ENCODE assay signal across 9 cellular contexts in genomic region chr1:67308136-67308535, GRCh38. TPM values are rescaled to one million over a fixed set of nuclear protein-coding genes. Genes with fewer than 3 reads are reported as not detected.
A peak's percentile ranks its signal among the peaks of the same experiment; 100 is the strongest.
DNase-seq lines count a peak whose midpoint lies in the region; ATAC-seq and TF ChIP-seq lines count a peak whose summit lies in the region.
"Had no signal": no experiment of that assay in that cellular context is flagged by ENCODE, and none has a peak within 500 bp of the region (broad histone marks: within the 10 kb centered on the region; RNA-seq: fewer than 3 reads in every experiment).

No MANE protein-coding gene starts in this region.

- H3K4me1 ChIP-seq in ES-I3 (ENCODE audit: insufficient read depth, low read length) (no peaks in the 10 kb centered on the region), neural progenitor cell (peaks cover 6% of the 10 kb centered on the region), OCI-LY7 (ENCODE audit: insufficient read depth, low read length, poor library complexity, severe bottlenecking) (no peaks in the 10 kb centered on the region)

- no TSS peak for BruUV-seq in OCI-LY7 (replicated peaks; lab: Mats Ljungman, UMichigan)

- no peaks in the 10 kb centered on the region for H3K9me3 Mint-ChIP-seq in neural progenitor cell

- TF ChIP-seq CTCF in astrocyte of the cerebellum (IDR thresholded peaks at IDR 0.05; ENCODE audit: low read depth, low read length, missing control alignments) (no peak), neural progenitor cell (IDR thresholded peaks at IDR 0.05) (no peak), OCI-LY7 (conservative IDR thresholded peaks at IDR 0.05; ENCODE audit: low read length) (no peak)

- peak overlapping the region; percentile 86 for H3K4me3 Mint-ChIP-seq in neural progenitor cell

- no peaks in the 10 kb centered on the region for H3F3A ChIP-seq in neural progenitor cell (ENCODE audit: low read depth)

- H3K4me3 ChIP-seq in astrocyte of the cerebellum (ENCODE audit: low read depth, low read length) (peak overlapping the region; percentile 38), neural progenitor cell (peak overlapping the region; percentile 58), OCI-LY7 (ENCODE audit: low read depth, low read length, poor library complexity, severe bottlenecking) (no peak overlapping the region)

- H4K20me1 ChIP-seq in neural progenitor cell (ENCODE audit: low read depth) = no peaks in the 10 kb centered on the region
- no peaks in the 10 kb centered on the region for H4K20me1 ChIP-seq in OCI-LY7 (ENCODE audit: insufficient read depth, low read length)

- peak overlapping the region; percentile 66; the same call in 1 of the 2 replicates for H3K9ac ChIP-seq in ES-I3 (ENCODE audit: low read depth, low read length)
- H3K9ac ChIP-seq in neural progenitor cell = no peak overlapping the region

- H3K4me2 ChIP-seq in neural progenitor cell (peak overlapping the region; percentile 97), OCI-LY7 (ENCODE audit: low read length) (no peak overlapping the region)

- peaks cover 58% of the 10 kb centered on the region for H3K27me3 ChIP-seq in neural progenitor cell

- ATAC-seq in HG02759 (IDR thresholded peaks at IDR 0.05; ENCODE audit: unreplicated experiment) (peak; percentile 18), esophagus mucosa (no peak), HG02970 (IDR thresholded peaks at IDR 0.05; ENCODE audit: low FRiP score, unreplicated experiment) (no peak)

- in situ Hi-C loops in astrocyte of the cerebellum (cut with HindIII; ENCODE audit: low sequenced_read_pairs) = no loop called here

- H3K36me3 ChIP-seq in ES-I3 (ENCODE audit: insufficient read depth, low read length) (no peaks in the 10 kb centered on the region), neural progenitor cell (no peaks in the 10 kb centered on the region), OCI-LY7 (ENCODE audit: insufficient read depth, low read length) (no peaks in the 10 kb centered on the region)

- H3K36me3 Mint-ChIP-seq in neural progenitor cell = no peaks in the 10 kb centered on the region

- CTCF ChIA-PET in OCI-LY7 (lab: Charles Lee; ENCODE audit: unreplicated experiment) = no interaction called here

- H3K27ac ChIP-seq in neural progenitor cell (no peak overlapping the region), OCI-LY7 (ENCODE audit: low read depth, low read length, poor library complexity, severe bottlenecking) (no peak overlapping the region)

- POLR2A ChIA-PET in OCI-LY7 (lab: Charles Lee) = no interaction called here

- no peaks in the 10 kb centered on the region for H3K9me2 ChIP-seq in OCI-LY7 (ENCODE audit: insufficient read depth, low read length)

- intact Hi-C loops in OCI-LY7 (cut with micrococcal nuclease; ENCODE audit: unreplicated experiment) = no loop called here

- no peak overlapping the region for H3K27ac Mint-ChIP-seq in neural progenitor cell

- H3K4me1 Mint-ChIP-seq in neural progenitor cell = peaks cover 6% of the 10 kb centered on the region

- H2AFZ ChIP-seq in neural progenitor cell (replicated peaks) (peak overlapping the region; percentile 98), OCI-LY7 (ENCODE audit: low read length) (no peak overlapping the region)

- H3K27me3 Mint-ChIP-seq in neural progenitor cell (ENCODE audit: insufficient read depth, low read depth) = peaks cover 11% of the 10 kb centered on the region

- H3K9me3 ChIP-seq in ES-I3 (ENCODE audit: control insufficient read depth, insufficient read depth, low read length) (no peaks in the 10 kb centered on the region; the same call in 1 of the 2 replicates), neural progenitor cell (ENCODE audit: low read depth) (no peaks in the 10 kb centered on the region), OCI-LY7 (ENCODE audit: low read length) (no peaks in the 10 kb centered on the region)

- no peak for DNase-seq in astrocyte of the cerebellum (ENCODE audit: low read depth)
- DNase-seq in neural progenitor cell (ENCODE audit: low spot score) = no peak
- no peak for DNase-seq in COR-L47 (lab: John Stamatoyannopoulos, UW)
- DNase-seq in OCI-LY7 (ENCODE audit: low spot score) = no peak

- H3K79me2 ChIP-seq in neural progenitor cell (ENCODE audit: low read depth) = no peaks in the 10 kb centered on the region
- H3K79me2 ChIP-seq in OCI-LY7 (ENCODE audit: insufficient read depth, low read depth, low read length) = no peaks in the 10 kb centered on the region

RNA-seq across cellular contexts. Expression of gene IL12RB2, which starts 0.5 kb away (rescaled TPM):
- total RNA-seq in neural progenitor cell (ENCODE audit: low replicate concordance) (0.06 and 0.25 TPM in 2 replicates), OCI-LY7 (2022) (not detected in 2 replicates), esophagus mucosa (1.3 TPM)
- total RNA-seq in OCI-LY7 (2014; rRNA removed; shearing (Covaris generic)) = not detected in 2 replicates
- total RNA-seq: pulmonary artery endothelial cell had no signal
